Comparison of ENCODE assay signal across 31 cellular contexts in genomic region chr11:17792161-17792560, GRCh38. TPM values are rescaled to one million over a fixed set of nuclear protein-coding genes. Genes with fewer than 3 reads are reported as not detected.
"Had no signal": no experiment of that assay in that cellular context is flagged by ENCODE, and none has a peak within 500 bp of the region (broad histone marks: within the 10 kb centered on the region; RNA-seq: fewer than 3 reads in every experiment).

No MANE protein-coding gene starts in this region.

- H3K27me3 Mint-ChIP-seq: activated naive CD8-positive, alpha-beta T cell treated with anti-CD3 and anti-CD28 coated beads, Interleukin-2, amount 50 U/mL, for 24 hours had no signal

- H3K4me1 Mint-ChIP-seq: activated naive CD8-positive, alpha-beta T cell treated with anti-CD3 and anti-CD28 coated beads, Interleukin-2, amount 50 U/mL, for 24 hours; WTC11 had no signal

- H3K4me3 Mint-ChIP-seq: activated CD8-positive, alpha-beta T cell treated with anti-CD3 and anti-CD28 coated beads, Interleukin-2, amount 10 ng/mL, durations not matched to agents 7 days and 5 days; activated naive CD8-positive, alpha-beta T cell treated with anti-CD3 and anti-CD28 coated beads, Interleukin-2, amount 50 U/mL, for 24 hours; T-helper 1 cell treated with Interleukin-12 subunit alpha and Interleukin-12 subunit beta and Interleukin-4 antibody, amounts not matched to agents 30 μg/mL and 1 μg/mL, for 36 hours; WTC11 had no signal

- H3K36me3 Mint-ChIP-seq: WTC11 had no signal

- H3K27ac Mint-ChIP-seq: activated CD8-positive, alpha-beta T cell treated with anti-CD3 and anti-CD28 coated beads, Interleukin-2, amount 10 ng/mL, durations not matched to agents 7 days and 5 days; activated naive CD4-positive, alpha-beta T cell treated with anti-CD3 and anti-CD28 coated beads, Interleukin-2, amount 50 U/mL, for 72 hours; activated naive CD8-positive, alpha-beta T cell treated with anti-CD3 and anti-CD28 coated beads, Interleukin-2, amount 50 U/mL, for 24 hours; T-helper 1 cell treated with Interleukin-12 subunit alpha and Interleukin-12 subunit beta and Interleukin-4 antibody, amounts not matched to agents 30 μg/mL and 1 μg/mL, for 36 hours; WTC11 had no signal

- ATAC-seq: activated CD8-positive, alpha-beta T cell treated with anti-CD3 and anti-CD28 coated beads, Interleukin-2, amount 10 ng/mL, durations not matched to agents 7 days and 5 days; activated naive CD4-positive, alpha-beta T cell treated with anti-CD3 and anti-CD28 coated beads, Interleukin-2, amount 50 U/mL, for 72 hours; activated naive CD8-positive, alpha-beta T cell treated with anti-CD3 and anti-CD28 coated beads, Interleukin-2, amount 50 U/mL, for 24 hours; body of pancreas; PC-3; SK-N-SH treated with all-trans-retinoic acid at 6 μM for 48 hours; WTC11 had no signal

- H3K9me3 Mint-ChIP-seq: activated naive CD8-positive, alpha-beta T cell treated with anti-CD3 and anti-CD28 coated beads, Interleukin-2, amount 50 U/mL, for 24 hours; T-helper 1 cell treated with Interleukin-12 subunit alpha and Interleukin-12 subunit beta and Interleukin-4 antibody, amounts not matched to agents 30 μg/mL and 1 μg/mL, for 36 hours; WTC11 had no signal

- DNase-seq: activated CD4-positive, alpha-beta T cell treated with anti-CD3 and anti-CD28 coated beads for 48 hours; activated CD4-positive, alpha-beta T cell treated with anti-CD3 and anti-CD28 coated beads, Interleukin-2, amount 50 U/mL, for 4 hours; activated CD4-positive, CD25-positive, alpha-beta regulatory T cell treated with anti-CD3 and anti-CD28 coated beads, Interleukin-2, amount 50 U/mL, for 72 hours; activated CD8-positive, alpha-beta memory T cell treated with anti-CD3 and anti-CD28 coated beads, Interleukin-2, amount 50 U/mL, for 48 hours; activated CD8-positive, alpha-beta T cell treated with anti-CD3 and anti-CD28 coated beads, Interleukin-2, amount 10 ng/mL, durations not matched to agents 7 days and 5 days; activated naive CD4-positive, alpha-beta T cell treated with Interleukin-2 at 50 U/mL for 16 hours; activated naive CD8-positive, alpha-beta T cell treated with anti-CD3 and anti-CD28 coated beads, Interleukin-2, amount 50 U/mL, for 24 hours; activated T-cell treated with anti-CD3 and anti-CD28 coated beads, Interleukin-2, amount 50 U/mL, for 1 hour; amniotic stem cell; body of pancreas; central memory CD4-positive, alpha-beta T cell; Karpas-422; MM.1S; NCI-H1105; NCI-H1436; NCI-H187 treated with DMSO at 0.1 percent for 48 hours; NCI-H2081 treated with DMSO at 0.1 percent for 48 hours; NCI-H226; NCI-H526; NCI-H82; PC-3; SHP77; T-helper 9 cell had no signal

RNA-seq across cellular contexts. Expression of gene KCNC1, which starts 57.6 kb away (rescaled TPM):
- total RNA-seq: activated CD8-positive, alpha-beta T cell treated with anti-CD3 and anti-CD28 coated beads, Interleukin-2, amount 10 ng/mL, durations not matched to agents 7 days and 5 days; activated naive CD4-positive, alpha-beta T cell treated with anti-CD3 and anti-CD28 coated beads, Interleukin-2, amount 50 U/mL, for 72 hours; ascending aorta; bronchial epithelial cell; NCI-H460; PC-3; SJSA1 had no signal
